25 cellular contexts compared by ENCODE assay signal in genomic region chr6:36739947-36740817, GRCh38. TPM values are rescaled to one million over a fixed set of nuclear protein-coding genes. Genes with fewer than 3 reads are reported as not detected.
DNase-seq lines count a peak whose midpoint lies in the region; ATAC-seq lines count a peak whose summit lies in the region.
"Had no signal": no experiment of that assay in that cellular context is flagged by ENCODE, and none has a peak within 500 bp of the region (broad histone marks: within the 10 kb centered on the region; RNA-seq: fewer than 3 reads in every experiment).

No MANE protein-coding gene starts in this region.

- no peak overlapping the region for H4K8ac ChIP-seq in trophoblast cell (ENCODE audit: low read depth, low read length)

- no peak overlapping the region for H3K4me2 ChIP-seq in trophoblast cell (ENCODE audit: low read length)
- H3K4me2 ChIP-seq: smooth muscle cell had no signal

- no peak overlapping the region for H3K27ac ChIP-seq in trophoblast cell (ENCODE audit: low read depth, low read length)
- H3K27ac ChIP-seq: C4-2B, psoas muscle had no signal

- H3K4ac ChIP-seq in trophoblast cell (ENCODE audit: low read depth, low read length) = no peak overlapping the region

- no peaks in the 10 kb centered on the region for H3K79me2 ChIP-seq in trophoblast cell (ENCODE audit: control insufficient read depth, insufficient read depth, low read length, poor library complexity)

- H4K12ac ChIP-seq in trophoblast cell (ENCODE audit: low read depth, low read length) = no peak overlapping the region

- no peaks in the 10 kb centered on the region for H3K9me3 ChIP-seq in trophoblast cell (ENCODE audit: insufficient read depth, low read depth, low read length)
- H3K9me3 ChIP-seq: psoas muscle had no signal

- peaks cover 23% of the 10 kb centered on the region for H3K4me1 Mint-ChIP-seq in T-helper 2 cell treated with Interferon-gamma antibody and Interleukin-4, amounts not matched to agents 5 μg/mL and 100 μg/mL, for 36 hours (ENCODE audit: low read depth)
- peaks cover 31 to 43% (median 38%) of the 10 kb centered on the region in 3 donors for H3K4me1 Mint-ChIP-seq in IgD-negative memory B cell

- H3K27me3 ChIP-seq in trophoblast cell (ENCODE audit: insufficient read depth, low read length) = no peaks in the 10 kb centered on the region

- no peak overlapping the region for H2BK120ac ChIP-seq in trophoblast cell (ENCODE audit: insufficient read depth, low read length, poor library complexity)

- H3K4me3 Mint-ChIP-seq in T-helper 2 cell treated with Interferon-gamma antibody and Interleukin-4, amounts not matched to agents 5 μg/mL and 100 μg/mL, for 36 hours = no peak overlapping the region
- peak overlapping the region in 3 of 4 donors; percentile 23 to 80 (median 67) for H3K4me3 Mint-ChIP-seq in IgD-negative memory B cell
- H3K4me3 Mint-ChIP-seq: activated naive CD8-positive, alpha-beta T cell treated with anti-CD3 and anti-CD28 coated beads for 36 hours; neural crest cell had no signal

- H3K36me3 ChIP-seq in trophoblast cell (ENCODE audit: control insufficient read depth in 1 of 2, insufficient read depth in 2 of 2, low read length in 2 of 2) = no peaks in the 10 kb centered on the region

- ATAC-seq in activated CD4-positive, CD25-positive, alpha-beta regulatory T cell treated with anti-CD3 and anti-CD28 coated beads, Interleukin-2, amount 50 U/mL, for 24 hours = no peak
- ATAC-seq: left colon, psoas muscle had no signal

- H3K14ac ChIP-seq in trophoblast cell (ENCODE audit: low read length) = no peak overlapping the region

- H3K4me1 ChIP-seq in trophoblast cell (ENCODE audit: control insufficient read depth in 1 of 2, insufficient read depth in 2 of 2, low read length in 2 of 2) = no peaks in the 10 kb centered on the region

- no peak overlapping the region for H2AK5ac ChIP-seq in trophoblast cell (ENCODE audit: low read length)

- H2BK5ac ChIP-seq in trophoblast cell (ENCODE audit: low read depth, low read length, poor library complexity) = no peak overlapping the region

- H2BK12ac ChIP-seq in trophoblast cell (ENCODE audit: low read length) = no peak overlapping the region

- no peaks in the 10 kb centered on the region for H3K36me3 Mint-ChIP-seq in T-helper 2 cell treated with Interferon-gamma antibody and Interleukin-4, amounts not matched to agents 5 μg/mL and 100 μg/mL, for 36 hours (ENCODE audit: low read depth)
- H3K36me3 Mint-ChIP-seq in IgD-negative memory B cell = peaks cover 2% of the 10 kb centered on the region
- H3K36me3 Mint-ChIP-seq: activated naive CD8-positive, alpha-beta T cell treated with anti-CD3 and anti-CD28 coated beads for 36 hours had no signal

- H3K4me3 ChIP-seq in trophoblast cell (ENCODE audit: low read depth, low read length) = no peak overlapping the region
- H3K4me3 ChIP-seq: psoas muscle, smooth muscle cell had no signal

- peak overlapping the region; percentile 60 for H3K27ac Mint-ChIP-seq in T-helper 2 cell treated with Interferon-gamma antibody and Interleukin-4, amounts not matched to agents 5 μg/mL and 100 μg/mL, for 36 hours
- H3K27ac Mint-ChIP-seq in IgD-negative memory B cell = peak overlapping the region; percentile 67 to 95 (median 79)
- H3K27ac Mint-ChIP-seq: activated naive CD8-positive, alpha-beta T cell treated with anti-CD3 and anti-CD28 coated beads for 36 hours had no signal

- H2AFZ ChIP-seq in trophoblast cell (ENCODE audit: insufficient read depth, low read length, poor library complexity) = no peak overlapping the region

- no peak overlapping the region for H3K23ac ChIP-seq in trophoblast cell (ENCODE audit: low read length)

- no peaks in the 10 kb centered on the region for H3K79me1 ChIP-seq in trophoblast cell (ENCODE audit: low read length)

- no peaks in the 10 kb centered on the region for H3K27me3 Mint-ChIP-seq in T-helper 2 cell treated with Interferon-gamma antibody and Interleukin-4, amounts not matched to agents 5 μg/mL and 100 μg/mL, for 36 hours (ENCODE audit: low read depth)
- H3K27me3 Mint-ChIP-seq in IgD-negative memory B cell = no peaks in the 10 kb centered on the region
- H3K27me3 Mint-ChIP-seq: activated naive CD8-positive, alpha-beta T cell treated with anti-CD3 and anti-CD28 coated beads for 36 hours had no signal

- no peak overlapping the region for H3K18ac ChIP-seq in trophoblast cell (ENCODE audit: low read length)

- no peak overlapping the region for H4K91ac ChIP-seq in trophoblast cell (ENCODE audit: low read depth, low read length)

- DNase-seq in T-helper 2 cell treated with Interferon-gamma antibody and Interleukin-4, amounts not matched to agents 5 μg/mL and 100 μg/mL, for 36 hours (ENCODE audit: low spot score) = no peak
- DNase-seq in T-helper 2 cell (no peak), dermis microvascular lymphatic vessel endothelial cell (ENCODE audit: low read depth in 2 of 2) (peak; percentile 61 to 89), pulmonary artery endothelial cell (ENCODE audit: low read depth, low spot score) (peak; percentile 62), COLO829 (ENCODE audit: low spot score) (no peak), trophoblast cell (no peak)
- DNase-seq: activated CD4-positive, alpha-beta T cell treated with anti-CD3 and anti-CD28 coated beads for 48 hours; activated naive CD8-positive, alpha-beta T cell treated with anti-CD3 and anti-CD28 coated beads for 36 hours; Kasumi-1; left colon; midbrain; NCI-H1092; NCI-H2081 treated with DMSO at 0.1 percent for 48 hours; NCI-H446 treated with DMSO at 0.1 percent for 48 hours; psoas muscle; stimulated activated CD4-positive, alpha-beta T cell treated with anti-CD3 and anti-CD28 coated beads, Interleukin-4, amount 100 ng/mL, for 24 hours had no signal

- no peak overlapping the region for H3K9ac ChIP-seq in trophoblast cell (ENCODE audit: low read length)

- no CpG with 5 or more reads among the region's 13 CpGs for WGBS in trophoblast cell (ENCODE audit: extremely low coverage, insufficient coverage, insufficient read length)

- H3K9me3 Mint-ChIP-seq in T-helper 2 cell treated with Interferon-gamma antibody and Interleukin-4, amounts not matched to agents 5 μg/mL and 100 μg/mL, for 36 hours = no peaks in the 10 kb centered on the region
- no peaks in the 10 kb centered on the region for H3K9me3 Mint-ChIP-seq in IgD-negative memory B cell
- H3K9me3 Mint-ChIP-seq: activated naive CD8-positive, alpha-beta T cell treated with anti-CD3 and anti-CD28 coated beads for 36 hours; neural crest cell had no signal

RNA-seq across cellular contexts. Expression of gene RAB44, which starts 42.6 kb away (rescaled TPM):
- polyA plus RNA-seq in IgD-negative memory B cell = not detected
- under 0.01 TPM in 2 replicates for total RNA-seq in dermis microvascular lymphatic vessel endothelial cell
- not detected in 2 replicates for total RNA-seq in pulmonary artery endothelial cell
- polyA plus RNA-seq in trophoblast cell (2013) = 0.01 TPM in 2 replicates
- total RNA-seq: A172; activated naive CD8-positive, alpha-beta T cell treated with anti-CD3 and anti-CD28 coated beads for 36 hours; chondrocyte; neural crest cell; RPMI7951; smooth muscle cell had no signal
- polyA plus RNA-seq: fibroblast of lung had no signal

Comparison
In these comparisons a context has a peak if more than half of its experiments do, and no peak if none do; other contexts are left out.
1. DNase-seq: peak in dermis microvascular lymphatic vessel endothelial cell (2 of 2) and pulmonary artery endothelial cell (single experiment); none in T-helper 2 cell treated with Interferon-gamma antibody and Interleukin-4, amounts not matched to agents 5 μg/mL and 100 μg/mL, for 36 hours (single experiment), T-helper 2 cell (0 of 5), COLO829 (single experiment) and trophoblast cell (0 of 2).